Comparison of ENCODE assay signal across 1 cellular context in the genomic region with DNA sequence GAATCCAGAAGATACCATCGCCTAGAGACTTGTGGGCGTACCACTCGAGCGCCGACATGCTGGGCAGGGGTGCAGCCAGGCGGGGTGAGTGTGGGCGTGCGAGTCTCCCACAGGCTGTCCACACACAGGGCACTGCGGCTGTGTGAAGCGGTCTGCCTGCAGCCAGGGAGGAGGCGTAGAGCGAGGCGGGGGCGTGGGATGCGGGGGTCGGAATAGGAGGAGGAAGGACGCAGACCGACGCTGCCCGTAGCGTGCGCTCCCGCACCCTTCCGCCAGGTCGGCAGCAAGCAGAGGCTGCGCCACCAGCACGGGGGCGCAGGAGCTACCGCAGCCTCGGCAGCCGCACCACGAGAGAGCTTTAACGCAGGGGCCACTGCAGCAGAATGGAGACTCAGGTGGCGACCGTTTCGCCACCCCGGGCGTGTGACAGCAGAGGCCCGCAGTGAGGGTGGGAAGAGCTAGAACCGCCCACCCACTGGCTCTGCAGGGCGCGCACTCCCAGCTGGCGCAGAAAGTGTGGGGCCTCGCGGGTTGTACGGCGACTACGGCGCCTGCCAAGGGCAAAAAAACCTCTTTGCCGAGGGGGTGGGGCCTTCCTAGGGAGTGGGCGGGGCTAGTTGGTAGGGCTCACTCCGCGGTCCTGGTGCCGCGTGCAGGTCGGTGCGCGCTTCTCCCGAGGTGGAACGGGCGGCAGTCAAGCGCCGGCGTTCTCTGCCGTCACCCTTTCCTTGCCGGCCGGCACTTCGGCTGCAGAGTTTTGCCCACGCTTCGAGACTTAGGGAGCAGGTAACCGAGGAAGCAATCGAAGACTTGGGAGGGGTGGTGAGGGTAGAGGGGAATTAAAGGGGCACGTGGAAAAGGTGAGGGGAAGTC.
TF ChIP-seq lines count a peak whose summit lies in the region.

A gene (minus strand): TSS at position 537 of the 873 bp plus-strand sequence. CDS start 479 bp downstream, at position 58.
A gene with protein sequence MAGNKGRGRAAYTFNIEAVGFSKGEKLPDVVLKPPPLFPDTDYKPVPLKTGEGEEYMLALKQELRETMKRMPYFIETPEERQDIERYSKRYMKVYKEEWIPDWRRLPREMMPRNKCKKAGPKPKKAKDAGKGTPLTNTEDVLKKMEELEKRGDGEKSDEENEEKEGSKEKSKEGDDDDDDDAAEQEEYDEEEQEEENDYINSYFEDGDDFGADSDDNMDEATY (plus strand): TSS at position 630 of the 873 bp plus-strand sequence. CDS start 10,704 bp downstream, outside the sequence.

TF ChIP-seq in K562, 482 proteins besides CTCF, POLR2A, EP300 and RAD21 (continued from another document and continues in another):
- TF ChIP-seq, protein P1, sequence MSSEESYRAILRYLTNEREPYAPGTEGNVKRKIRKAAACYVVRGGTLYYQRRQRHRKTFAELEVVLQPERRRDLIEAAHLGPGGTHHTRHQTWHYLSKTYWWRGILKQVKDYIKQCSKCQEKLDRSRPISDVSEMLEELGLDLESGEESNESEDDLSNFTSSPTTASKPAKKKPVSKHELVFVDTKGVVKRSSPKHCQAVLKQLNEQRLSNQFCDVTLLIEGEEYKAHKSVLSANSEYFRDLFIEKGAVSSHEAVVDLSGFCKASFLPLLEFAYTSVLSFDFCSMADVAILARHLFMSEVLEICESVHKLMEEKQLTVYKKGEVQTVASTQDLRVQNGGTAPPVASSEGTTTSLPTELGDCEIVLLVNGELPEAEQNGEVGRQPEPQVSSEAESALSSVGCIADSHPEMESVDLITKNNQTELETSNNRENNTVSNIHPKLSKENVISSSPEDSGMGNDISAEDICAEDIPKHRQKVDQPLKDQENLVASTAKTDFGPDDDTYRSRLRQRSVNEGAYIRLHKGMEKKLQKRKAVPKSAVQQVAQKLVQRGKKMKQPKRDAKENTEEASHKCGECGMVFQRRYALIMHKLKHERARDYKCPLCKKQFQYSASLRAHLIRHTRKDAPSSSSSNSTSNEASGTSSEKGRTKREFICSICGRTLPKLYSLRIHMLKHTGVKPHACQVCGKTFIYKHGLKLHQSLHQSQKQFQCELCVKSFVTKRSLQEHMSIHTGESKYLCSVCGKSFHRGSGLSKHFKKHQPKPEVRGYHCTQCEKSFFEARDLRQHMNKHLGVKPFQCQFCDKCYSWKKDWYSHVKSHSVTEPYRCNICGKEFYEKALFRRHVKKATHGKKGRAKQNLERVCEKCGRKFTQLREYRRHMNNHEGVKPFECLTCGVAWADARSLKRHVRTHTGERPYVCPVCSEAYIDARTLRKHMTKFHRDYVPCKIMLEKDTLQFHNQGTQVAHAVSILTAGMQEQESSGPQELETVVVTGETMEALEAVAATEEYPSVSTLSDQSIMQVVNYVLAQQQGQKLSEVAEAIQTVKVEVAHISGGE (CRISPR knock-in tag; IDR thresholded peaks at IDR 0.05), result peak in 1 of 3 experiments; percentile 77; a peak in 2 of 6 replicates
- TF ChIP-seq HDAC3 (IDR thresholded peaks at IDR 0.05; ENCODE audit: borderline replicate concordance, partially characterized antibody) (no peak), RB1 (IDR thresholded peaks at IDR 0.05; ENCODE audit: low read depth) (peak; percentile 89), ZNF586 (CRISPR knock-in tag; conservative IDR thresholded peaks at IDR 0.05) (no peak), ZNF778 (CRISPR knock-in tag; IDR thresholded peaks at IDR 0.05) (no peak), HCFC1 (IDR thresholded peaks at IDR 0.05; ENCODE audit: low read depth, low read length) (peak; percentile 44), PTBP1 (IDR thresholded peaks at IDR 0.05; ENCODE audit: low read depth, low read length) (no peak), ZBTB17 (CRISPR knock-in tag; IDR thresholded peaks at IDR 0.05) (peak; percentile 67; the same call in 1 of the 2 replicates), ARID1B (IDR thresholded peaks at IDR 0.05) (peak; percentile 59), ZNF146 (CRISPR knock-in tag; IDR thresholded peaks at IDR 0.05; ENCODE audit: unreplicated experiment) (no peak), ZNF347 (CRISPR knock-in tag; IDR thresholded peaks at IDR 0.05; ENCODE audit: low read depth) (no peak), SLC30A9 (CRISPR knock-in tag; IDR thresholded peaks at IDR 0.05) (no peak), HNRNPLL (IDR thresholded peaks at IDR 0.05; ENCODE audit: low read depth, low read length, poor library complexity, severe bottlenecking) (peak; percentile 95), CBFA2T3 (IDR thresholded peaks at IDR 0.05) (peak; percentile 33), SIN3A (IDR thresholded peaks at IDR 0.05; ENCODE audit: borderline replicate concordance in 2 of 2, control insufficient read depth in 1 of 2, low read depth in 2 of 2, low read length in 2 of 2) (peak; percentile 59 to 77; a peak in 2 of 4 replicates), RBM14 (IDR thresholded peaks at IDR 0.05; ENCODE audit: borderline replicate concordance, insufficient read depth, low read depth, low read length) (no peak), SRSF7 (optimal IDR thresholded peaks at IDR 0.05; ENCODE audit: low read depth, low read length) (no peak), NFATC3 (IDR thresholded peaks at IDR 0.05) (no peak), POLR2AphosphoS5 (IDR thresholded peaks at IDR 0.05; ENCODE audit: control insufficient read depth, insufficient read depth, low read depth, low read length) (peak; percentile 82; the same call in 1 of the 2 replicates), SIN3B (IDR thresholded peaks at IDR 0.05; ENCODE audit: low read depth) (peak; percentile 77)
- TF ChIP-seq, protein P2, sequence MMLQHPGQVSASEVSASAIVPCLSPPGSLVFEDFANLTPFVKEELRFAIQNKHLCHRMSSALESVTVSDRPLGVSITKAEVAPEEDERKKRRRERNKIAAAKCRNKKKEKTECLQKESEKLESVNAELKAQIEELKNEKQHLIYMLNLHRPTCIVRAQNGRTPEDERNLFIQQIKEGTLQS (IDR thresholded peaks at IDR 0.05), result no peak
- TF ChIP-seq, protein P2 (CRISPR knock-in tag; conservative IDR thresholded peaks at IDR 0.05), result no peak
- TF ChIP-seq, protein P3, sequence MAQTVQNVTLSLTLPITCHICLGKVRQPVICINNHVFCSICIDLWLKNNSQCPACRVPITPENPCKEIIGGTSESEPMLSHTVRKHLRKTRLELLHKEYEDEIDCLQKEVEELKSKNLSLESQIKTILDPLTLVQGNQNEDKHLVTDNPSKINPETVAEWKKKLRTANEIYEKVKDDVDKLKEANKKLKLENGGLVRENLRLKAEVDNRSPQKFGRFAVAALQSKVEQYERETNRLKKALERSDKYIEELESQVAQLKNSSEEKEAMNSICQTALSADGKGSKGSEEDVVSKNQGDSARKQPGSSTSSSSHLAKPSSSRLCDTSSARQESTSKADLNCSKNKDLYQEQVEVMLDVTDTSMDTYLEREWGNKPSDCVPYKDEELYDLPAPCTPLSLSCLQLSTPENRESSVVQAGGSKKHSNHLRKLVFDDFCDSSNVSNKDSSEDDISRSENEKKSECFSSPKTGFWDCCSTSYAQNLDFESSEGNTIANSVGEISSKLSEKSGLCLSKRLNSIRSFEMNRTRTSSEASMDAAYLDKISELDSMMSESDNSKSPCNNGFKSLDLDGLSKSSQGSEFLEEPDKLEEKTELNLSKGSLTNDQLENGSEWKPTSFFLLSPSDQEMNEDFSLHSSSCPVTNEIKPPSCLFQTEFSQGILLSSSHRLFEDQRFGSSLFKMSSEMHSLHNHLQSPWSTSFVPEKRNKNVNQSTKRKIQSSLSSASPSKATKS (CRISPR knock-in tag; IDR thresholded peaks at IDR 0.05), result no peak
- TF ChIP-seq, protein P4, sequence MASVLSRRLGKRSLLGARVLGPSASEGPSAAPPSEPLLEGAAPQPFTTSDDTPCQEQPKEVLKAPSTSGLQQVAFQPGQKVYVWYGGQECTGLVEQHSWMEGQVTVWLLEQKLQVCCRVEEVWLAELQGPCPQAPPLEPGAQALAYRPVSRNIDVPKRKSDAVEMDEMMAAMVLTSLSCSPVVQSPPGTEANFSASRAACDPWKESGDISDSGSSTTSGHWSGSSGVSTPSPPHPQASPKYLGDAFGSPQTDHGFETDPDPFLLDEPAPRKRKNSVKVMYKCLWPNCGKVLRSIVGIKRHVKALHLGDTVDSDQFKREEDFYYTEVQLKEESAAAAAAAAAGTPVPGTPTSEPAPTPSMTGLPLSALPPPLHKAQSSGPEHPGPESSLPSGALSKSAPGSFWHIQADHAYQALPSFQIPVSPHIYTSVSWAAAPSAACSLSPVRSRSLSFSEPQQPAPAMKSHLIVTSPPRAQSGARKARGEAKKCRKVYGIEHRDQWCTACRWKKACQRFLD (CRISPR knock-in tag; IDR thresholded peaks at IDR 0.05), result peak; percentile 71; the same call in 1 of the 2 replicates
- TF ChIP-seq, protein P5, sequence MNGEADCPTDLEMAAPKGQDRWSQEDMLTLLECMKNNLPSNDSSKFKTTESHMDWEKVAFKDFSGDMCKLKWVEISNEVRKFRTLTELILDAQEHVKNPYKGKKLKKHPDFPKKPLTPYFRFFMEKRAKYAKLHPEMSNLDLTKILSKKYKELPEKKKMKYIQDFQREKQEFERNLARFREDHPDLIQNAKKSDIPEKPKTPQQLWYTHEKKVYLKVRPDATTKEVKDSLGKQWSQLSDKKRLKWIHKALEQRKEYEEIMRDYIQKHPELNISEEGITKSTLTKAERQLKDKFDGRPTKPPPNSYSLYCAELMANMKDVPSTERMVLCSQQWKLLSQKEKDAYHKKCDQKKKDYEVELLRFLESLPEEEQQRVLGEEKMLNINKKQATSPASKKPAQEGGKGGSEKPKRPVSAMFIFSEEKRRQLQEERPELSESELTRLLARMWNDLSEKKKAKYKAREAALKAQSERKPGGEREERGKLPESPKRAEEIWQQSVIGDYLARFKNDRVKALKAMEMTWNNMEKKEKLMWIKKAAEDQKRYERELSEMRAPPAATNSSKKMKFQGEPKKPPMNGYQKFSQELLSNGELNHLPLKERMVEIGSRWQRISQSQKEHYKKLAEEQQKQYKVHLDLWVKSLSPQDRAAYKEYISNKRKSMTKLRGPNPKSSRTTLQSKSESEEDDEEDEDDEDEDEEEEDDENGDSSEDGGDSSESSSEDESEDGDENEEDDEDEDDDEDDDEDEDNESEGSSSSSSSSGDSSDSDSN (IDR thresholded peaks at IDR 0.05; ENCODE audit: borderline replicate concordance in 1 of 2, low read depth in 2 of 2, low read length in 2 of 2), result peak; percentile 9 to 26; a peak in 1 of 4 replicates
- TF ChIP-seq, protein P6, sequence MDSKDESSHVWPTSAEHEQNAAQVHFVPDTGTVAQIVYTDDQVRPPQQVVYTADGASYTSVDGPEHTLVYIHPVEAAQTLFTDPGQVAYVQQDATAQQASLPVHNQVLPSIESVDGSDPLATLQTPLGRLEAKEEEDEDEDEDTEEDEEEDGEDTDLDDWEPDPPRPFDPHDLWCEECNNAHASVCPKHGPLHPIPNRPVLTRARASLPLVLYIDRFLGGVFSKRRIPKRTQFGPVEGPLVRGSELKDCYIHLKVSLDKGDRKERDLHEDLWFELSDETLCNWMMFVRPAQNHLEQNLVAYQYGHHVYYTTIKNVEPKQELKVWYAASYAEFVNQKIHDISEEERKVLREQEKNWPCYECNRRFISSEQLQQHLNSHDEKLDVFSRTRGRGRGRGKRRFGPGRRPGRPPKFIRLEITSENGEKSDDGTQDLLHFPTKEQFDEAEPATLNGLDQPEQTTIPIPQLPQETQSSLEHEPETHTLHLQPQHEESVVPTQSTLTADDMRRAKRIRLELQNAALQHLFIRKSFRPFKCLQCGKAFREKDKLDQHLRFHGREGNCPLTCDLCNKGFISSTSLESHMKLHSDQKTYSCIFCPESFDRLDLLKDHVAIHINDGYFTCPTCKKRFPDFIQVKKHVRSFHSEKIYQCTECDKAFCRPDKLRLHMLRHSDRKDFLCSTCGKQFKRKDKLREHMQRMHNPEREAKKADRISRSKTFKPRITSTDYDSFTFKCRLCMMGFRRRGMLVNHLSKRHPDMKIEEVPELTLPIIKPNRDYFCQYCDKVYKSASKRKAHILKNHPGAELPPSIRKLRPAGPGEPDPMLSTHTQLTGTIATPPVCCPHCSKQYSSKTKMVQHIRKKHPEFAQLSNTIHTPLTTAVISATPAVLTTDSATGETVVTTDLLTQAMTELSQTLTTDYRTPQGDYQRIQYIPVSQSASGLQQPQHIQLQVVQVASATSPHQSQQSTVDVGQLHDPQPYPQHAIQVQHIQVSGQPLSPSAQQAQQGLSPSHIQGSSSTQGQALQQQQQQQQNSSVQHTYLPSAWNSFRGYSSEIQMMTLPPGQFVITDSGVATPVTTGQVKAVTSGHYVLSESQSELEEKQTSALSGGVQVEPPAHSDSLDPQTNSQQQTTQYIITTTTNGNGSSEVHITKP (IDR thresholded peaks at IDR 0.05; ENCODE audit: partially characterized antibody), result peak; percentile 92
- TF ChIP-seq, protein P7, sequence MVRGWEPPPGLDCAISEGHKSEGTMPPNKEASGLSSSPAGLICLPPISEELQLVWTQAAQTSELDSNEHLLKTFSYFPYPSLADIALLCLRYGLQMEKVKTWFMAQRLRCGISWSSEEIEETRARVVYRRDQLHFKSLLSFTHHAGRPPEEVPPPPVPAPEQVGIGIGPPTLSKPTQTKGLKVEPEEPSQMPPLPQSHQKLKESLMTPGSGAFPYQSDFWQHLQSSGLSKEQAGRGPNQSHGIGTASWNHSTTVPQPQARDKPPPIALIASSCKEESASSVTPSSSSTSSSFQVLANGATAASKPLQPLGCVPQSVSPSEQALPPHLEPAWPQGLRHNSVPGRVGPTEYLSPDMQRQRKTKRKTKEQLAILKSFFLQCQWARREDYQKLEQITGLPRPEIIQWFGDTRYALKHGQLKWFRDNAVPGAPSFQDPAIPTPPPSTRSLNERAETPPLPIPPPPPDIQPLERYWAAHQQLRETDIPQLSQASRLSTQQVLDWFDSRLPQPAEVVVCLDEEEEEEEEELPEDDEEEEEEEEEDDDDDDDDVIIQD (CRISPR knock-in tag; IDR thresholded peaks at IDR 0.05), result 0 out of 2 replicates have a peak, but pooled peaks have one; percentile 37
- TF ChIP-seq, protein P8, sequence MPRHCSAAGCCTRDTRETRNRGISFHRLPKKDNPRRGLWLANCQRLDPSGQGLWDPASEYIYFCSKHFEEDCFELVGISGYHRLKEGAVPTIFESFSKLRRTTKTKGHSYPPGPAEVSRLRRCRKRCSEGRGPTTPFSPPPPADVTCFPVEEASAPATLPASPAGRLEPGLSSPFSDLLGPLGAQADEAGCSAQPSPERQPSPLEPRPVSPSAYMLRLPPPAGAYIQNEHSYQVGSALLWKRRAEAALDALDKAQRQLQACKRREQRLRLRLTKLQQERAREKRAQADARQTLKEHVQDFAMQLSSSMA (CRISPR knock-in tag; IDR thresholded peaks at IDR 0.05), result no peak
- TF ChIP-seq, protein P9, sequence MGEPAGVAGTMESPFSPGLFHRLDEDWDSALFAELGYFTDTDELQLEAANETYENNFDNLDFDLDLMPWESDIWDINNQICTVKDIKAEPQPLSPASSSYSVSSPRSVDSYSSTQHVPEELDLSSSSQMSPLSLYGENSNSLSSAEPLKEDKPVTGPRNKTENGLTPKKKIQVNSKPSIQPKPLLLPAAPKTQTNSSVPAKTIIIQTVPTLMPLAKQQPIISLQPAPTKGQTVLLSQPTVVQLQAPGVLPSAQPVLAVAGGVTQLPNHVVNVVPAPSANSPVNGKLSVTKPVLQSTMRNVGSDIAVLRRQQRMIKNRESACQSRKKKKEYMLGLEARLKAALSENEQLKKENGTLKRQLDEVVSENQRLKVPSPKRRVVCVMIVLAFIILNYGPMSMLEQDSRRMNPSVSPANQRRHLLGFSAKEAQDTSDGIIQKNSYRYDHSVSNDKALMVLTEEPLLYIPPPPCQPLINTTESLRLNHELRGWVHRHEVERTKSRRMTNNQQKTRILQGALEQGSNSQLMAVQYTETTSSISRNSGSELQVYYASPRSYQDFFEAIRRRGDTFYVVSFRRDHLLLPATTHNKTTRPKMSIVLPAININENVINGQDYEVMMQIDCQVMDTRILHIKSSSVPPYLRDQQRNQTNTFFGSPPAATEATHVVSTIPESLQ (CRISPR knock-in tag; IDR thresholded peaks at IDR 0.05), result 0 out of 2 replicates have a peak, but pooled peaks have one; percentile 64
